8 cellular contexts compared by ENCODE assay signal in genomic region chr2:31324000-31324633, GRCh38.
DNase-seq lines count a peak whose midpoint lies in the region; ATAC-seq and TF ChIP-seq lines count a peak whose summit lies in the region.

No MANE protein-coding gene starts in this region.

- WGBS in heart right ventricle, 2 donors = 45 to 57% methylated on average over 5 of the region's 5 CpGs
- 66 to 68% methylated on average over 5 of the region's 5 CpGs for WGBS in thyroid gland, 2 donors
- no CpG with 5 or more reads among the region's 5 CpGs for WGBS in trophoblast cell (ENCODE audit: extremely low coverage, insufficient coverage, insufficient read length)

- H3K4me3 Mint-ChIP-seq in stimulated activated effector memory CD8-positive, alpha-beta T cell treated with anti-CD3 and anti-CD28 coated beads, Interleukin-12 subunit alpha, Interleukin-12 subunit beta, amount 100 ng/mL, for 72 hours = peak overlapping the region; percentile 22

- no peaks in the 10 kb centered on the region for H3K9me3 Mint-ChIP-seq in stimulated activated effector memory CD8-positive, alpha-beta T cell treated with anti-CD3 and anti-CD28 coated beads, Interleukin-12 subunit alpha, Interleukin-12 subunit beta, amount 100 ng/mL, for 72 hours

- intact Hi-C loops in heart right ventricle (cut with DNase I) (loop anchor here in 1 of 10 donors (10.0 kb wide), 1 partner anchor 339 kb away; no protein-coding TSS in a partner anchor), left ventricle myocardium superior (cut with micrococcal nuclease) (no loop called here), thyroid gland (cut with DNase I) (no loop called here)

- no peaks in the 10 kb centered on the region for H3K36me3 ChIP-seq in heart right ventricle
- H3K36me3 ChIP-seq in thyroid gland = no peaks in the 10 kb centered on the region
- H3K36me3 ChIP-seq in trophoblast cell (ENCODE audit: control insufficient read depth in 1 of 2, insufficient read depth in 2 of 2, low read length in 2 of 2) = no peaks in the 10 kb centered on the region

- no peak overlapping the region for H4K12ac ChIP-seq in trophoblast cell (ENCODE audit: low read depth, low read length)

- H2BK120ac ChIP-seq in trophoblast cell (ENCODE audit: insufficient read depth, low read length, poor library complexity) = no peak overlapping the region

- H3K36me3 Mint-ChIP-seq in stimulated activated effector memory CD8-positive, alpha-beta T cell treated with anti-CD3 and anti-CD28 coated beads, Interleukin-12 subunit alpha, Interleukin-12 subunit beta, amount 100 ng/mL, for 72 hours = no peaks in the 10 kb centered on the region

- TF ChIP-seq POLR2A in thyroid gland (IDR thresholded peaks at IDR 0.05) = no peak

- H3K27ac ChIP-seq in heart right ventricle (peak overlapping the region in 5 of 10 donors; percentile 2 to 61 (median 28)), thyroid gland (no peak overlapping the region), trophoblast cell (ENCODE audit: low read depth, low read length) (no peak overlapping the region)

- ATAC-seq in heart right ventricle (no peak), left ventricle myocardium superior (no peak), HG03442 (IDR thresholded peaks at IDR 0.05; ENCODE audit: unreplicated experiment) (peak; percentile 82)
- ATAC-seq in stimulated activated effector memory CD8-positive, alpha-beta T cell treated with anti-CD3 and anti-CD28 coated beads, Interleukin-12 subunit alpha, Interleukin-12 subunit beta, amount 100 ng/mL, for 72 hours = peak; percentile 87

- H2AFZ ChIP-seq in trophoblast cell (ENCODE audit: insufficient read depth, low read length, poor library complexity) = no peak overlapping the region

- H3K4me1 ChIP-seq in heart right ventricle (peaks cover 0 to 49% (median 26%) of the 10 kb centered on the region in 9 donors), thyroid gland (peaks cover 0 to 3% of the 10 kb centered on the region in 2 donors), trophoblast cell (ENCODE audit: control insufficient read depth in 1 of 2, insufficient read depth in 2 of 2, low read length in 2 of 2) (peaks cover 0 to 2% of the 10 kb centered on the region in 2 experiments)

- no peak overlapping the region for H2BK5ac ChIP-seq in trophoblast cell (ENCODE audit: low read depth, low read length, poor library complexity)

- DNase-seq in heart right ventricle (no peak), left ventricle myocardium superior (no peak), choroid plexus epithelial cell (ENCODE audit: low read depth) (peak; percentile 30), thyroid gland (no peak), putamen (ENCODE audit: low spot score) (no peak), trophoblast cell (no peak)
- no peak for DNase-seq in stimulated activated effector memory CD8-positive, alpha-beta T cell treated with anti-CD3 and anti-CD28 coated beads, Interleukin-12 subunit alpha, Interleukin-12 subunit beta, amount 100 ng/mL, for 72 hours (ENCODE audit: low spot score in 2 of 2)

- no peaks in the 10 kb centered on the region for H3K27me3 ChIP-seq in heart right ventricle
- H3K27me3 ChIP-seq in thyroid gland = no peaks in the 10 kb centered on the region
- no peaks in the 10 kb centered on the region for H3K27me3 ChIP-seq in trophoblast cell (ENCODE audit: insufficient read depth, low read length)

- H3K9ac ChIP-seq in trophoblast cell (ENCODE audit: low read length) = no peak overlapping the region

- no peak overlapping the region for H4K8ac ChIP-seq in trophoblast cell (ENCODE audit: low read depth, low read length)

- H3K4me1 Mint-ChIP-seq in stimulated activated effector memory CD8-positive, alpha-beta T cell treated with anti-CD3 and anti-CD28 coated beads, Interleukin-12 subunit alpha, Interleukin-12 subunit beta, amount 100 ng/mL, for 72 hours = peaks cover 48% of the 10 kb centered on the region

- H3K18ac ChIP-seq in trophoblast cell (ENCODE audit: low read length) = no peak overlapping the region

- H4K91ac ChIP-seq in trophoblast cell (ENCODE audit: low read depth, low read length) = no peak overlapping the region

- H3K27ac Mint-ChIP-seq in stimulated activated effector memory CD8-positive, alpha-beta T cell treated with anti-CD3 and anti-CD28 coated beads, Interleukin-12 subunit alpha, Interleukin-12 subunit beta, amount 100 ng/mL, for 72 hours = peak overlapping the region; percentile 7

- H3K4me2 ChIP-seq in trophoblast cell (ENCODE audit: low read length) = no peak overlapping the region

- no peak overlapping the region for H2AK5ac ChIP-seq in trophoblast cell (ENCODE audit: low read length)

- no peak overlapping the region for H2BK12ac ChIP-seq in trophoblast cell (ENCODE audit: low read length)

- no peak overlapping the region for H3K23ac ChIP-seq in trophoblast cell (ENCODE audit: low read length)

- H3K4me3 ChIP-seq in heart right ventricle (peak overlapping the region in 6 of 10 donors; percentile 7 to 38 (median 33)), choroid plexus epithelial cell (ENCODE audit: low read depth, low read length) (peak overlapping the region; percentile 18), thyroid gland (replicated peaks in 1 of 3) (no peak overlapping the region), trophoblast cell (ENCODE audit: low read depth, low read length) (no peak overlapping the region)

- H3K79me1 ChIP-seq in trophoblast cell (ENCODE audit: low read length) = no peaks in the 10 kb centered on the region

- H3K9me3 ChIP-seq in heart right ventricle (no peaks in the 10 kb centered on the region), thyroid gland (no peaks in the 10 kb centered on the region), trophoblast cell (ENCODE audit: insufficient read depth, low read depth, low read length) (no peaks in the 10 kb centered on the region)

- no peak overlapping the region for H3K4ac ChIP-seq in trophoblast cell (ENCODE audit: low read depth, low read length)

- TF ChIP-seq CTCF in heart right ventricle (IDR thresholded peaks at IDR 0.05) (no peak), choroid plexus epithelial cell (conservative IDR thresholded peaks at IDR 0.05; ENCODE audit: low read depth, low read length) (no peak), thyroid gland (IDR thresholded peaks at IDR 0.05) (no peak)

- H3K14ac ChIP-seq in trophoblast cell (ENCODE audit: low read length) = no peak overlapping the region

- H3K79me2 ChIP-seq in trophoblast cell (ENCODE audit: control insufficient read depth, insufficient read depth, low read length, poor library complexity) = no peaks in the 10 kb centered on the region

Comparison
In these comparisons a context has a peak if more than half of its experiments do, and no peak if none do; other contexts are left out.
1. ATAC-seq: peak in HG03442 (single experiment) and stimulated activated effector memory CD8-positive, alpha-beta T cell treated with anti-CD3 and anti-CD28 coated beads, Interleukin-12 subunit alpha, Interleukin-12 subunit beta, amount 100 ng/mL, for 72 hours (single experiment); none in heart right ventricle (0 of 8) and left ventricle myocardium superior (single experiment).
2. H3K4me3 ChIP-seq: peak in heart right ventricle (6 of 10) and choroid plexus epithelial cell (single experiment); none in thyroid gland (0 of 3) and trophoblast cell (single experiment).